9 cellular contexts compared by ENCODE assay signal in genomic region chr2:224885836-224886547, GRCh38.
A peak's percentile ranks its signal among the peaks of the same experiment; 100 is the strongest.
DNase-seq lines count a peak whose midpoint lies in the region; ATAC-seq and FAIRE-seq lines count a peak whose summit lies in the region.
"Had no signal": no experiment of that assay in that cellular context is flagged by ENCODE, and none has a peak within 500 bp of the region (broad histone marks: within the 10 kb centered on the region; RNA-seq: fewer than 3 reads in every experiment).

No MANE protein-coding gene starts in this region.

- H3K4me1 Mint-ChIP-seq in T-helper 2 cell treated with Interferon-gamma antibody and Interleukin-4, amounts not matched to agents 5 μg/mL and 100 μg/mL, for 36 hours (ENCODE audit: low read depth) = peaks cover 39% of the 10 kb centered on the region
- H3K4me1 Mint-ChIP-seq in naive thymus-derived CD4-positive, alpha-beta T cell = peaks cover 49 to 76% (median 57%) of the 10 kb centered on the region in 7 donors

- peaks cover 8 to 9% of the 10 kb centered on the region in 2 donors for H3K4me1 ChIP-seq in naive thymus-derived CD4-positive, alpha-beta T cell (ENCODE audit: control insufficient read depth in 2 of 2, insufficient read depth in 2 of 2, low read length in 2 of 2)

- CTCF ChIA-PET in naive thymus-derived CD4-positive, alpha-beta T cell (lab: Charles Lee) = interaction anchor here (1.3 kb wide), 1 partner anchor 116 kb away, joined by 3 read pairs; no protein-coding TSS in a partner anchor

- intact Hi-C loops in naive thymus-derived CD4-positive, alpha-beta T cell (cut with micrococcal nuclease) = loop anchor here (1.0 to 2.0 kb wide), 2 partner anchors 116 to 117 kb away; no protein-coding TSS in a partner anchor

- no peaks in the 10 kb centered on the region for H3K9me3 ChIP-seq in naive thymus-derived CD4-positive, alpha-beta T cell (ENCODE audit: control insufficient read depth in 2 of 3, low read length in 3 of 3)

- H3K27ac ChIP-seq in naive thymus-derived CD4-positive, alpha-beta T cell (ENCODE audit: low read depth, low read length) = no peak overlapping the region
- H3K27ac ChIP-seq: 22Rv1 had no signal

- H3K4me3 Mint-ChIP-seq in T-helper 2 cell treated with Interferon-gamma antibody and Interleukin-4, amounts not matched to agents 5 μg/mL and 100 μg/mL, for 36 hours = no peak overlapping the region
- no peak overlapping the region for H3K4me3 Mint-ChIP-seq in naive thymus-derived CD4-positive, alpha-beta T cell

- POLR2A ChIA-PET in naive thymus-derived CD4-positive, alpha-beta T cell (lab: Charles Lee) = no interaction called here

- DNase-seq in DMS53 (lab: John Stamatoyannopoulos, UW) (peak; percentile 21), DMS53 treated with DMSO at 0.1 percent for 48 hours (lab: John Stamatoyannopoulos, UW; ENCODE audit: unreplicated experiment) (no peak), NCI-H510A treated with DMSO at 0.1 percent for 48 hours (lab: John Stamatoyannopoulos, UW) (no peak), HTR-8/SVneo (ENCODE audit: insufficient read length, low spot score) (no peak)
- no peak for DNase-seq in T-helper 2 cell treated with Interferon-gamma antibody and Interleukin-4, amounts not matched to agents 5 μg/mL and 100 μg/mL, for 36 hours (ENCODE audit: low spot score)
- no peak for DNase-seq in naive thymus-derived CD4-positive, alpha-beta T cell
- no peak for DNase-seq in stimulated activated CD4-positive, alpha-beta T cell treated with anti-CD3 and anti-CD28 coated beads, Interleukin-4, amount 100 ng/mL, for 24 hours

- H3K27me3 Mint-ChIP-seq in T-helper 2 cell treated with Interferon-gamma antibody and Interleukin-4, amounts not matched to agents 5 μg/mL and 100 μg/mL, for 36 hours (ENCODE audit: low read depth) = no peaks in the 10 kb centered on the region
- H3K27me3 Mint-ChIP-seq in naive thymus-derived CD4-positive, alpha-beta T cell = no peaks in the 10 kb centered on the region

- no peaks in the 10 kb centered on the region for H3K27me3 ChIP-seq in naive thymus-derived CD4-positive, alpha-beta T cell (ENCODE audit: control insufficient read depth in 2 of 2, insufficient read depth in 2 of 2, low read length in 2 of 2)

- no peak overlapping the region for H3K4me3 ChIP-seq in naive thymus-derived CD4-positive, alpha-beta T cell (ENCODE audit: low read length)

- H3K27ac Mint-ChIP-seq in T-helper 2 cell treated with Interferon-gamma antibody and Interleukin-4, amounts not matched to agents 5 μg/mL and 100 μg/mL, for 36 hours = peak overlapping the region; percentile 84
- peak overlapping the region; percentile 11 to 81 (median 56) for H3K27ac Mint-ChIP-seq in naive thymus-derived CD4-positive, alpha-beta T cell

- no peak for FAIRE-seq in HTR-8/SVneo (lab: Jason Lieb, UNC)

- H3K36me3 ChIP-seq in naive thymus-derived CD4-positive, alpha-beta T cell (ENCODE audit: control insufficient read depth in 2 of 3, insufficient read depth in 3 of 3, low read length in 3 of 3) = peaks cover 18 to 80% (median 34%) of the 10 kb centered on the region in 3 experiments

- ATAC-seq in HG02981 (IDR thresholded peaks at IDR 0.05; ENCODE audit: unreplicated experiment) = peak; percentile 71
- peak; percentile 47 for ATAC-seq in naive thymus-derived CD4-positive, alpha-beta T cell

- H3K36me3 Mint-ChIP-seq in T-helper 2 cell treated with Interferon-gamma antibody and Interleukin-4, amounts not matched to agents 5 μg/mL and 100 μg/mL, for 36 hours (ENCODE audit: low read depth) = peaks cover 83% of the 10 kb centered on the region
- H3K36me3 Mint-ChIP-seq in naive thymus-derived CD4-positive, alpha-beta T cell = peaks cover 14 to 79% (median 67%) of the 10 kb centered on the region in 5 donors

- H3K9me3 Mint-ChIP-seq in T-helper 2 cell treated with Interferon-gamma antibody and Interleukin-4, amounts not matched to agents 5 μg/mL and 100 μg/mL, for 36 hours = no peaks in the 10 kb centered on the region
- H3K9me3 Mint-ChIP-seq in naive thymus-derived CD4-positive, alpha-beta T cell = peaks cover 0 to 2% (median 0%) of the 10 kb centered on the region in 11 donors
